Comparison of ENCODE assay signal across 16 cellular contexts in the genomic region with DNA sequence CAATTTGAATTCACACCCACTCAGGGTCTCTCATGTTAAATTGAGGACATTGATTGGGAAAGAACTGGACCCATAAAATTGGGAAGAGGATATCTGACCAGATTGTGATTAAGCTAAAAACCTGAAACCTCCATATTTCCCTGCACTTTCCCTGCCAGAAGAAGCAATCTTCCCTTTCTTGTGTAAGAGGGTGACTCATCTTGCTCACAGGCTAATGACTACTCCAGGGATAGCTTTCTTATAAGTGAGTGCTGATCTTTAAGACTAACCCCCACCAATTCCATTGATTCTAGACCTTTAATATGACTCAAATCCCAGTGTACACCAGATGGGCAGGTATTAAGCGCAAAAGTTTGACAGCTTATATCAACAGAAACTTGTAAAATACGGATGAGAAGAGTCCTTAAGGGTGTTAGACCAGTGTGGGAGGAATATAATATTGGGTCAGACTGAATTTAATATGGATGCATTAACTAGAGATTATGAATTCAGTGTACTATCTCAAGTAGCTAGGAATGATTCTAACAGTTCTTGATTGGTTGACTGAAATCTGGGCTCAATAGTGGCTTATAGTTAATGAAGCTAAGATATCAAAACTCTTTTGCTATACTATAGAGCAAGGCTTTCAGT. TPM values are rescaled to one million over a fixed set of nuclear protein-coding genes. Genes with fewer than 3 reads are reported as not detected.
DNase-seq lines count a peak whose midpoint lies in the region; ATAC-seq, FAIRE-seq and TF ChIP-seq lines count a peak whose summit lies in the region.
"Had no signal": no experiment of that assay in that cellular context is flagged by ENCODE, and none has a peak within 500 bp of the region (broad histone marks: within the 10 kb centered on the region; RNA-seq: fewer than 3 reads in every experiment).

No MANE protein-coding gene starts in this region.

- no peak for DNase-seq in D721Med (ENCODE audit: insufficient read length, low spot score)
- peak; percentile 68 for DNase-seq in NCI-H460 (ENCODE audit: extremely low read depth, low read depth)
- DNase-seq in cardiac fibroblast (ENCODE audit: low read depth in 2 of 2) = peak; percentile 76 to 89
- DNase-seq in mesenchymal stem cell = peak; percentile 90
- DNase-seq in SKM-1 (lab: John Stamatoyannopoulos, UW; ENCODE audit: unreplicated experiment) = no peak
- no peak for DNase-seq in COLO668 (lab: John Stamatoyannopoulos, UW; ENCODE audit: unreplicated experiment)
- DNase-seq: activated CD4-positive, alpha-beta memory T cell treated with anti-CD3 and anti-CD28 coated beads for 36 hours; activated gamma-delta T cell; colonic mucosa; DMS153; heart right ventricle; NCI-H1092 treated with DMSO at 0.1 percent for 48 hours; stimulated activated CD4-positive, alpha-beta T cell treated with anti-CD3 and anti-CD28 coated beads, Interleukin-4, amount 100 ng/mL, for 24 hours; stomach had no signal

- H3K9me3 ChIP-seq in mesenchymal stem cell (ENCODE audit: control insufficient read depth, low read length) = no peaks in the 10 kb centered on the region
- H3K9me3 ChIP-seq: colonic mucosa, heart right ventricle, stomach had no signal

- ATAC-seq in HG02798 (IDR thresholded peaks at IDR 0.05; ENCODE audit: poor library complexity, unreplicated experiment) (no peak), GM18870 (IDR thresholded peaks at IDR 0.05; ENCODE audit: unreplicated experiment) (no peak)

- H2AFZ ChIP-seq in mesenchymal stem cell (ENCODE audit: low read depth, low read length) = no peak overlapping the region

- H2BK5ac ChIP-seq in mesenchymal stem cell (ENCODE audit: low read depth, low read length, poor library complexity, severe bottlenecking) = no peak overlapping the region

- H3K4me1 ChIP-seq in mesenchymal stem cell (ENCODE audit: control insufficient read depth, insufficient read depth, low read depth, low read length) = no peaks in the 10 kb centered on the region
- H3K4me1 ChIP-seq: colonic mucosa, heart right ventricle, stomach had no signal

- TF ChIP-seq CTCF in D721Med (IDR thresholded peaks at IDR 0.05; ENCODE audit: insufficient read depth, missing control alignments) (no peak), cardiac fibroblast (IDR thresholded peaks at IDR 0.05; ENCODE audit: low read depth, low read length) (no peak)

- H4K8ac ChIP-seq in mesenchymal stem cell (ENCODE audit: low read length) = no peak overlapping the region

- H3K4me2 ChIP-seq in mesenchymal stem cell (ENCODE audit: low read length, poor library complexity, severe bottlenecking) = no peak overlapping the region

- H3K18ac ChIP-seq in mesenchymal stem cell (ENCODE audit: low read depth in 1 of 2, low read length in 2 of 2) = no peak overlapping the region

- H3K14ac ChIP-seq in mesenchymal stem cell (ENCODE audit: low read length in 2 of 2) = no peak overlapping the region

- H3K27ac ChIP-seq in mesenchymal stem cell (ENCODE audit: low read length, poor library complexity, severe bottlenecking) = peak overlapping the region; percentile 23
- H3K27ac ChIP-seq: colonic mucosa, heart right ventricle, stomach had no signal

- H3K9ac ChIP-seq in mesenchymal stem cell (ENCODE audit: low read length) = peak overlapping the region; percentile 56

- H3K4me3 ChIP-seq in cardiac fibroblast (replicated peaks in 1 of 2; ENCODE audit: low read depth in 2 of 2, low read length in 2 of 2) = no peak overlapping the region
- peak overlapping the region in 1 of 2 experiments; percentile 22 for H3K4me3 ChIP-seq in mesenchymal stem cell (ENCODE audit: insufficient read depth in 1 of 2, low read depth in 1 of 2, low read length in 2 of 2)
- H3K4me3 ChIP-seq: colonic mucosa, heart right ventricle, stomach had no signal

- FAIRE-seq in D721Med (lab: Jason Lieb, UNC) = peak; percentile 94

- no peak overlapping the region for H4K91ac ChIP-seq in mesenchymal stem cell (ENCODE audit: low read length)

- H3K79me1 ChIP-seq in mesenchymal stem cell (replicated peaks; ENCODE audit: low read length, poor library complexity, severe bottlenecking) = no peaks in the 10 kb centered on the region

- no peaks in the 10 kb centered on the region for H3K27me3 ChIP-seq in mesenchymal stem cell (ENCODE audit: control insufficient read depth in 1 of 2, insufficient read depth in 1 of 2, low read length in 2 of 2)
- H3K27me3 ChIP-seq: colonic mucosa, heart right ventricle, stomach had no signal

- H2AK5ac ChIP-seq in mesenchymal stem cell (ENCODE audit: low read length, severe bottlenecking) = no peak overlapping the region

- no peak overlapping the region for H3K23ac ChIP-seq in mesenchymal stem cell (ENCODE audit: low read length in 2 of 2)

- H3K36me3 ChIP-seq in mesenchymal stem cell (ENCODE audit: control insufficient read depth in 1 of 2, insufficient read depth in 2 of 2, low read depth in 1 of 2, low read length in 2 of 2) = no peaks in the 10 kb centered on the region
- H3K36me3 ChIP-seq: colonic mucosa, heart right ventricle, stomach had no signal

- H2BK120ac ChIP-seq in mesenchymal stem cell (ENCODE audit: low read depth, low read length) = peak overlapping the region; percentile 34

- WGBS in mesenchymal stem cell = 43% methylated on average over 2 of the region's 2 CpGs

- no peak overlapping the region for H3K4ac ChIP-seq in mesenchymal stem cell (ENCODE audit: low read depth in 1 of 2, low read length in 2 of 2)

- H2BK15ac ChIP-seq in mesenchymal stem cell (ENCODE audit: low read depth, poor library complexity, severe bottlenecking) = no peak overlapping the region

- no peak overlapping the region for H2BK12ac ChIP-seq in mesenchymal stem cell (ENCODE audit: low read length in 2 of 2)

RNA-seq across cellular contexts. Expression of gene SGIP1, which starts 12.1 kb away (rescaled TPM):
- total RNA-seq in NCI-H460 (2014; rRNA removed; shearing (Covaris generic)) = 2.2 and 3.7 TPM in 2 replicates
- polyA plus RNA-seq in NCI-H460 (2014; cell fraction: nucleus; rRNA removed) = 0.21 and 0.37 TPM in 2 replicates
- polyA plus RNA-seq in mesenchymal stem cell (2013, experiment 1 of 2) = 104 TPM
- polyA plus RNA-seq in mesenchymal stem cell (2013, experiment 2 of 2) = 103 TPM

Comparison
In these comparisons a context has a peak if more than half of its experiments do, and no peak if none do; other contexts are left out.
1. DNase-seq: peak in NCI-H460 (single experiment), cardiac fibroblast (2 of 2) and mesenchymal stem cell (single experiment); none in D721Med (single experiment), SKM-1 (single experiment) and COLO668 (single experiment).